In genomic region chr20:47785900-47786762, GRCh38 we compare ENCODE assay signal across 8 cellular contexts. TPM values are rescaled to one million over a fixed set of nuclear protein-coding genes. Genes with fewer than 3 reads are reported as not detected.
A peak's percentile ranks its signal among the peaks of the same experiment; 100 is the strongest.
DNase-seq lines count a peak whose midpoint lies in the region; ATAC-seq and TF ChIP-seq lines count a peak whose summit lies in the region.

No MANE protein-coding gene starts in this region.

- H3K4me1 ChIP-seq in OCI-LY1 (ENCODE audit: insufficient read depth, low read length, severe bottlenecking) (no peaks in the 10 kb centered on the region), gastrocnemius medialis (peaks cover 7 to 12% of the 10 kb centered on the region in 2 donors)

- no peaks in the 10 kb centered on the region for H3F3A ChIP-seq in OCI-LY1 (ENCODE audit: insufficient read depth, low read length)

- H3K27me3 ChIP-seq in OCI-LY1 (ENCODE audit: insufficient read depth, low read length) = no peaks in the 10 kb centered on the region
- peaks cover 21 to 35% (median 23%) of the 10 kb centered on the region in 3 donors for H3K27me3 ChIP-seq in gastrocnemius medialis

- in situ Hi-C loops in gastrocnemius medialis (cut with MboI; ENCODE audit: low sequenced_read_pairs in 4 of 4) = loop anchor here in 3 of 4 donors (5.0 to 25.0 kb wide), 3 partner anchors 826 to 831 kb away; no protein-coding TSS in a partner anchor

- TF ChIP-seq POLR2A in gastrocnemius medialis (IDR thresholded peaks at IDR 0.05) = peak in 1 of 2 donors; percentile 29

- no peaks in the 10 kb centered on the region for H4K20me1 ChIP-seq in OCI-LY1 (ENCODE audit: insufficient read depth, low read length)

- peak overlapping the region; percentile 95 to 99 for H3K4me3 Mint-ChIP-seq in CD14-positive monocyte
- H3K4me3 Mint-ChIP-seq in chondrocyte (ENCODE audit: unreplicated experiment) = peak overlapping the region; percentile 90

- H3K9me2 ChIP-seq in OCI-LY1 (ENCODE audit: low read depth, low read length) = no peaks in the 10 kb centered on the region

- no peak overlapping the region for H2AFZ ChIP-seq in OCI-LY1 (ENCODE audit: low read length)

- H3K9ac ChIP-seq in OCI-LY1 (ENCODE audit: low read length) = no peak overlapping the region

- H3K9me3 Mint-ChIP-seq in CD14-positive monocyte (no peaks in the 10 kb centered on the region), chondrocyte (ENCODE audit: low read depth) (no peaks in the 10 kb centered on the region)

- no peaks in the 10 kb centered on the region for H3K36me3 ChIP-seq in OCI-LY1 (ENCODE audit: insufficient read depth, low read length)
- no peaks in the 10 kb centered on the region for H3K36me3 ChIP-seq in gastrocnemius medialis

- no peaks in the 10 kb centered on the region for H3K79me2 ChIP-seq in OCI-LY1 (ENCODE audit: insufficient read depth, low read length)

- H3K36me3 Mint-ChIP-seq in CD14-positive monocyte (peaks cover 34 to 39% of the 10 kb centered on the region in 2 donors), chondrocyte (ENCODE audit: low read depth) (no peaks in the 10 kb centered on the region)

- TF ChIP-seq CTCF in CD14-positive monocyte (IDR thresholded peaks at IDR 0.05) (peak; percentile 57), OCI-LY1 (IDR thresholded peaks at IDR 0.05; ENCODE audit: low read length) (peak; percentile 5; the same call in 1 of the 2 replicates), chondrocyte (IDR thresholded peaks at IDR 0.05) (peak; percentile 98), gastrocnemius medialis (IDR thresholded peaks at IDR 0.05 in 4 of 5, conservative IDR thresholded peaks at IDR 0.05 in 1 of 5) (peak; percentile 23 to 62 (median 58))

- intact Hi-C loops in CD14-positive monocyte (cut with micrococcal nuclease) = loop anchor here (2.0 to 10.0 kb wide), 3 partner anchors 59 to 839 kb away; no protein-coding TSS in a partner anchor
- intact Hi-C loops in gastrocnemius medialis (cut with DNase I; ENCODE audit: low total_unique reads) = loop anchor here (1.0 kb wide), 1 partner anchor 834 kb away; no protein-coding TSS in a partner anchor

- H3K4me1 Mint-ChIP-seq in CD14-positive monocyte (peaks cover 44% of the 10 kb centered on the region), chondrocyte (ENCODE audit: low read depth) (peaks cover 50% of the 10 kb centered on the region)

- H3K27ac ChIP-seq in OCI-LY1 (ENCODE audit: low read depth, low read length, poor library complexity, severe bottlenecking) = no peak overlapping the region
- H3K27ac ChIP-seq in gastrocnemius medialis = peak overlapping the region; percentile 55 to 72 (median 64)

- H3K27ac Mint-ChIP-seq in CD14-positive monocyte (peak overlapping the region; percentile 91 to 97 (median 95)), chondrocyte (ENCODE audit: unreplicated experiment) (peak overlapping the region; percentile 90)

- no peaks in the 10 kb centered on the region for H3K9me3 ChIP-seq in OCI-LY1 (ENCODE audit: low read length)
- H3K9me3 ChIP-seq in gastrocnemius medialis = no peaks in the 10 kb centered on the region

- peak; percentile 53 for DNase-seq in CD14-positive monocyte (ENCODE audit: low spot score)
- DNase-seq in GOT3 (lab: John Stamatoyannopoulos, UW) = peak; percentile 36
- DNase-seq in chondrocyte (ENCODE audit: low spot score) = no peak
- DNase-seq in iris pigment epithelial cell (ENCODE audit: low read depth) = peak; percentile 87
- DNase-seq in gastrocnemius medialis = peak; percentile 31 to 44

- no peak overlapping the region for H3K4me3 ChIP-seq in OCI-LY1 (ENCODE audit: low read depth, low read length, poor library complexity, severe bottlenecking)
- H3K4me3 ChIP-seq in gastrocnemius medialis = peak overlapping the region; percentile 52 to 70 (median 53)

- peaks cover 14 to 25% (median 23%) of the 10 kb centered on the region in 3 donors for H3K27me3 Mint-ChIP-seq in CD14-positive monocyte (ENCODE audit: low read depth in 3 of 3)
- H3K27me3 Mint-ChIP-seq in chondrocyte (ENCODE audit: low read depth) = peaks cover 2% of the 10 kb centered on the region

- ATAC-seq in gastrocnemius medialis (peak; percentile 70 to 77), GM21529 (IDR thresholded peaks at IDR 0.05; ENCODE audit: unreplicated experiment) (no peak), HG03521 (IDR thresholded peaks at IDR 0.05; ENCODE audit: unreplicated experiment) (no peak)

- H3K4me2 ChIP-seq in OCI-LY1 (ENCODE audit: low read length) = no peak overlapping the region

RNA-seq across cellular contexts. Expression of gene SULF2, which starts 0.8 kb away (rescaled TPM):
- 10 to 100 TPM; 60.3 to 75.5 TPM for polyA plus RNA-seq in CD14-positive monocyte
- total RNA-seq in chondrocyte (82.4 to 120 TPM (median 85.7 TPM) in 3 replicates), gastrocnemius medialis (10 to 100 TPM in 3 of 4 donors, 1 to 10 TPM in 1; 9.8 to 18.8 (median 16.8) TPM)

Comparison
In these comparisons a context has a peak if more than half of its experiments do, and no peak if none do; other contexts are left out.
1. CTCF ChIP-seq: peak in every context shown above with its lines; median percentile 98 in chondrocyte; 58 in gastrocnemius medialis; 57 in CD14-positive monocyte; 5 in OCI-LY1.
2. ATAC-seq: peak in gastrocnemius medialis (2 of 2); none in GM21529 (single experiment) and HG03521 (single experiment).